1 cellular context compared by ENCODE assay signal in the genomic region with DNA sequence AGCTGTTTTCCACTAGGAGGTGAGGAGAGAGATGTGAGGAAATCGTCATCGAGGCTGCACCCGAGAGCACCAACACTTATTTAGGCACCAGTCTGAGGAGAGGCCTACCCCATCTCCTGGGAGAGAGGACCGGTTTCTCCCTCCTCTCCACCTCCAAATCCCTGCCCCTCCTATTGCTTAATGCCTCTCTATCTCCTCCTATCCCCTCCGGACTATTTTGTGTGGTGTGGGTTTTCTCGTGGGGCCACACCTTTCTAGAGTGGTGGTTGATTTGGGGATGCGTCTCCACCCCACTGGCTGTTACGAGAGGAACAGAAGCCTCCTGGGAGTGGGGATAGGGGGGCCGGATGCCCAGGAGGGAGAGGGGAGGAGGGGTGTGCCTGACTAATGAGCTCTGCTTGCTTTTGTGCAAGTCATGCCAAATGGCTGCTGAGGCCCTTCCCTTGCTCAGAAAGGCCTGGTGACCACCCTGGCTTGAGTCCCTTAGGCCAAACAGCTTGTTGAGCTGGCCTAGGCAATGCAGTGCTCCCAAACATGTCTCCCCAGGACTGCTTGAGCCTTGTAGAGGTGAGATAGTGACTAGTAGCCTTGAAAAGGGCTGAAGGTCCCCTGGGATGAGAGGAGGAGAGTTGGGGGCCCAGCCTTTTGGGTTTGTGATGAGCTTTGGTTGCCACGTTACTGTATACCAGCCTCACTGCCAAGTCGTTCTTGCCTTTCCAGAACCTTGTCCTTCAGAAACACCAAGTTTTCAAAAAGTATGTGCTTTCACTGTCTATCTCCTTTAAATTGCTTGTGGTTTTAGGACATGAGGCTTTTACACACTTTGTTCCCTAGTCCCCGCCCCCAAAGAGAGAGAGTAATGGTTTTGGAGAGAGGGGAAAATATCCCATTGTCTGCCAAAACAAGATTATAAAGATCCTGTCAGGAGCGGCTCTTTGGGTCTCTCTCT.
TF ChIP-seq lines count a peak whose summit lies in the region.

No MANE protein-coding gene starts in this region.

TF ChIP-seq in K562, 482 proteins besides CTCF, POLR2A, EP300 and RAD21 (continued from another document):
- TF ChIP-seq PRDM10 (IDR thresholded peaks at IDR 0.05; ENCODE audit: partially characterized antibody) (peak; percentile 49), ZNF583 (CRISPR knock-in tag; IDR thresholded peaks at IDR 0.05) (no peak), ZBTB5 (IDR thresholded peaks at IDR 0.05) (no peak), ARID1B (IDR thresholded peaks at IDR 0.05) (peak; percentile 52; the same call in 1 of the 2 replicates), POLR2G (IDR thresholded peaks at IDR 0.05; ENCODE audit: low read depth, low read length) (0 out of 2 replicates have a peak, but pooled peaks have one; percentile 38), ZNF830 (CRISPR knock-in tag; IDR thresholded peaks at IDR 0.05) (no peak), ETV5 (CRISPR knock-in tag; IDR thresholded peaks at IDR 0.05; ENCODE audit: low read depth) (0 out of 2 replicates have a peak, but pooled peaks have one; percentile 35), RBM15 (IDR thresholded peaks at IDR 0.05; ENCODE audit: insufficient read depth, low read length) (no peak), MNT (conservative IDR thresholded peaks at IDR 0.05) (peak in 1 of 2 experiments; percentile 58; a peak in 2 of 4 replicates), HEY1 (CRISPR knock-in tag; IDR thresholded peaks at IDR 0.05; ENCODE audit: borderline replicate concordance) (no peak), ZNF175 (CRISPR knock-in tag; IDR thresholded peaks at IDR 0.05; ENCODE audit: low read depth) (no peak)
- TF ChIP-seq, protein P1, sequence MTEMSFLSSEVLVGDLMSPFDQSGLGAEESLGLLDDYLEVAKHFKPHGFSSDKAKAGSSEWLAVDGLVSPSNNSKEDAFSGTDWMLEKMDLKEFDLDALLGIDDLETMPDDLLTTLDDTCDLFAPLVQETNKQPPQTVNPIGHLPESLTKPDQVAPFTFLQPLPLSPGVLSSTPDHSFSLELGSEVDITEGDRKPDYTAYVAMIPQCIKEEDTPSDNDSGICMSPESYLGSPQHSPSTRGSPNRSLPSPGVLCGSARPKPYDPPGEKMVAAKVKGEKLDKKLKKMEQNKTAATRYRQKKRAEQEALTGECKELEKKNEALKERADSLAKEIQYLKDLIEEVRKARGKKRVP (CRISPR knock-in tag; IDR thresholded peaks at IDR 0.05): no peak
- TF ChIP-seq, protein P2, sequence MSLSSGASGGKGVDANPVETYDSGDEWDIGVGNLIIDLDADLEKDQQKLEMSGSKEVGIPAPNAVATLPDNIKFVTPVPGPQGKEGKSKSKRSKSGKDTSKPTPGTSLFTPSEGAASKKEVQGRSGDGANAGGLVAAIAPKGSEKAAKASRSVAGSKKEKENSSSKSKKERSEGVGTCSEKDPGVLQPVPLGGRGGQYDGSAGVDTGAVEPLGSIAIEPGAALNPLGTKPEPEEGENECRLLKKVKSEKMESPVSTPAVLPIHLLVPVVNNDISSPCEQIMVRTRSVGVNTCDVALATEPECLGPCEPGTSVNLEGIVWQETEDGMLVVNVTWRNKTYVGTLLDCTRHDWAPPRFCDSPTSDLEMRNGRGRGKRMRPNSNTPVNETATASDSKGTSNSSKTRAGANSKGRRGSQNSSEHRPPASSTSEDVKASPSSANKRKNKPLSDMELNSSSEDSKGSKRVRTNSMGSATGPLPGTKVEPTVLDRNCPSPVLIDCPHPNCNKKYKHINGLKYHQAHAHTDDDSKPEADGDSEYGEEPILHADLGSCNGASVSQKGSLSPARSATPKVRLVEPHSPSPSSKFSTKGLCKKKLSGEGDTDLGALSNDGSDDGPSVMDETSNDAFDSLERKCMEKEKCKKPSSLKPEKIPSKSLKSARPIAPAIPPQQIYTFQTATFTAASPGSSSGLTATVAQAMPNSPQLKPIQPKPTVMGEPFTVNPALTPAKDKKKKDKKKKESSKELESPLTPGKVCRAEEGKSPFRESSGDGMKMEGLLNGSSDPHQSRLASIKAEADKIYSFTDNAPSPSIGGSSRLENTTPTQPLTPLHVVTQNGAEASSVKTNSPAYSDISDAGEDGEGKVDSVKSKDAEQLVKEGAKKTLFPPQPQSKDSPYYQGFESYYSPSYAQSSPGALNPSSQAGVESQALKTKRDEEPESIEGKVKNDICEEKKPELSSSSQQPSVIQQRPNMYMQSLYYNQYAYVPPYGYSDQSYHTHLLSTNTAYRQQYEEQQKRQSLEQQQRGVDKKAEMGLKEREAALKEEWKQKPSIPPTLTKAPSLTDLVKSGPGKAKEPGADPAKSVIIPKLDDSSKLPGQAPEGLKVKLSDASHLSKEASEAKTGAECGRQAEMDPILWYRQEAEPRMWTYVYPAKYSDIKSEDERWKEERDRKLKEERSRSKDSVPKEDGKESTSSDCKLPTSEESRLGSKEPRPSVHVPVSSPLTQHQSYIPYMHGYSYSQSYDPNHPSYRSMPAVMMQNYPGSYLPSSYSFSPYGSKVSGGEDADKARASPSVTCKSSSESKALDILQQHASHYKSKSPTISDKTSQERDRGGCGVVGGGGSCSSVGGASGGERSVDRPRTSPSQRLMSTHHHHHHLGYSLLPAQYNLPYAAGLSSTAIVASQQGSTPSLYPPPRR (CRISPR knock-in tag; IDR thresholded peaks at IDR 0.05; ENCODE audit: borderline replicate concordance): no peak
- TF ChIP-seq, protein P3, sequence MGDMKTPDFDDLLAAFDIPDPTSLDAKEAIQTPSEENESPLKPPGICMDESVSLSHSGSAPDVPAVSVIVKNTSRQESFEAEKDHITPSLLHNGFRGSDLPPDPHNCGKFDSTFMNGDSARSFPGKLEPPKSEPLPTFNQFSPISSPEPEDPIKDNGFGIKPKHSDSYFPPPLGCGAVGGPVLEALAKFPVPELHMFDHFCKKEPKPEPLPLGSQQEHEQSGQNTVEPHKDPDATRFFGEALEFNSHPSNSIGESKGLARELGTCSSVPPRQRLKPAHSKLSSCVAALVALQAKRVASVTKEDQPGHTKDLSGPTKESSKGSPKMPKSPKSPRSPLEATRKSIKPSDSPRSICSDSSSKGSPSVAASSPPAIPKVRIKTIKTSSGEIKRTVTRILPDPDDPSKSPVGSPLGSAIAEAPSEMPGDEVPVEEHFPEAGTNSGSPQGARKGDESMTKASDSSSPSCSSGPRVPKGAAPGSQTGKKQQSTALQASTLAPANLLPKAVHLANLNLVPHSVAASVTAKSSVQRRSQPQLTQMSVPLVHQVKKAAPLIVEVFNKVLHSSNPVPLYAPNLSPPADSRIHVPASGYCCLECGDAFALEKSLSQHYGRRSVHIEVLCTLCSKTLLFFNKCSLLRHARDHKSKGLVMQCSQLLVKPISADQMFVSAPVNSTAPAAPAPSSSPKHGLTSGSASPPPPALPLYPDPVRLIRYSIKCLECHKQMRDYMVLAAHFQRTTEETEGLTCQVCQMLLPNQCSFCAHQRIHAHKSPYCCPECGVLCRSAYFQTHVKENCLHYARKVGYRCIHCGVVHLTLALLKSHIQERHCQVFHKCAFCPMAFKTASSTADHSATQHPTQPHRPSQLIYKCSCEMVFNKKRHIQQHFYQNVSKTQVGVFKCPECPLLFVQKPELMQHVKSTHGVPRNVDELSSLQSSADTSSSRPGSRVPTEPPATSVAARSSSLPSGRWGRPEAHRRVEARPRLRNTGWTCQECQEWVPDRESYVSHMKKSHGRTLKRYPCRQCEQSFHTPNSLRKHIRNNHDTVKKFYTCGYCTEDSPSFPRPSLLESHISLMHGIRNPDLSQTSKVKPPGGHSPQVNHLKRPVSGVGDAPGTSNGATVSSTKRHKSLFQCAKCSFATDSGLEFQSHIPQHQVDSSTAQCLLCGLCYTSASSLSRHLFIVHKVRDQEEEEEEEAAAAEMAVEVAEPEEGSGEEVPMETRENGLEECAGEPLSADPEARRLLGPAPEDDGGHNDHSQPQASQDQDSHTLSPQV (IDR thresholded peaks at IDR 0.05): peak; percentile 70; the same call in 1 of the 2 replicates
